ENCODE assay signal across 32 cellular contexts in the genomic region with DNA sequence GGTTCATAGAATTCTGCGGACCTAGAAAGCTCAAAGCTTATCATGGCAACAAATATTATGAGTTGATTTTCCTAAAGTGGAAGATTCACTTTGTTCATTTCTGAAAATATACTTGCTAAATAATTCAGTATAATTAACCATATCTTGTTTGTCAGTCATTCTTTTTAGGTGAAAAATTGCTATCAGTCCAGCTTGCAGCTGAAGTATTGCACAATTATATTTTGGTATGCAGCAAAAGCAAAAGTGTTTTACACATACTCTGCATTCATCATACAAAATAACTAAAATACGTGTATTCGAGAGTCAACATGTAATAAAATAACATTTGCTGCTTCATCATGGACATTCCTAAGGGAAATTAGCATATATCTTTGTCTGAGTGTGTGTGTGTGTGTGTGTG. TPM values are rescaled to one million over a fixed set of nuclear protein-coding genes. Genes with fewer than 3 reads are reported as not detected.
"Had no signal": no experiment of that assay in that cellular context is flagged by ENCODE, and none has a peak within 500 bp of the region (broad histone marks: within the 10 kb centered on the region; RNA-seq: fewer than 3 reads in every experiment).

No MANE protein-coding gene starts in this region.

- H3K4me1 ChIP-seq: adrenal gland, ascending aorta, breast epithelium, colonic mucosa, esophagus squamous epithelium had no signal

- H3K27me3 ChIP-seq: adrenal gland, ascending aorta, breast epithelium, cardiac muscle cell, colonic mucosa, esophagus squamous epithelium had no signal

- H3K9me3 ChIP-seq: adrenal gland, ascending aorta, breast epithelium, colonic mucosa, esophagus squamous epithelium had no signal

- H3K27ac ChIP-seq: adrenal gland, ascending aorta, breast epithelium, cardiac muscle cell, colonic mucosa, epithelial cell of prostate, esophagus squamous epithelium, WERI-Rb-1 had no signal

- H3K4me3 ChIP-seq: adrenal gland, ascending aorta, breast epithelium, cardiac muscle cell, colonic mucosa, esophagus squamous epithelium had no signal

- ATAC-seq: activated CD4-positive, CD25-positive, alpha-beta regulatory T cell treated with anti-CD3 and anti-CD28 coated beads, Interleukin-2, amount 50 U/mL, for 24 hours; activated CD8-positive, alpha-beta T cell treated with anti-CD3 and anti-CD28 coated beads for 36 hours; activated T-cell treated with anti-CD3 and anti-CD28 coated beads, Interleukin-2, amount 50 U/mL, for 4 hours; activated T-helper 17 cell treated with anti-CD3 and anti-CD28 coated beads, Interleukin-2, amount 50 U/mL, for 72 hours; T-helper 17 cell had no signal

- DNase-seq: activated B cell treated with CpG ODN at 0.5 μM for 24 hours; activated CD4-positive, alpha-beta T cell treated with anti-CD3 and anti-CD28 coated beads for 48 hours; activated CD4-positive, alpha-beta T cell treated with anti-CD3 and anti-CD28 coated beads, Interleukin-2, amount 50 U/mL, for 1 hour; activated CD4-positive, alpha-beta T cell treated with anti-CD3 and anti-CD28 coated beads, Interleukin-2, amount 50 U/mL, for 48 hours; activated CD8-positive, alpha-beta memory T cell treated with anti-CD3 and anti-CD28 coated beads for 24 hours; activated CD8-positive, alpha-beta T cell treated with anti-CD3 and anti-CD28 coated beads for 36 hours; activated effector memory CD4-positive, alpha-beta T cell treated with Interleukin-2 at 50 U/mL for 16 hours; activated gamma-delta T cell treated with Interleukin-2 at 50 U/mL for 16 hours; activated naive CD4-positive, alpha-beta T cell treated with anti-CD3 and anti-CD28 coated beads, Interleukin-2, amount 50 U/mL, for 16 hours; activated naive CD4-positive, alpha-beta T cell treated with Interleukin-2 at 50 U/mL for 16 hours; activated T-cell treated with anti-CD3 and anti-CD28 coated beads, Interleukin-2, amount 50 U/mL, for 4 hours; adrenal gland; central memory CD4-positive, alpha-beta T cell; cerebellar nuclear complex; colonic mucosa; effector CD8-positive, alpha-beta T cell; esophagus squamous epithelium; foreskin fibroblast; head of caudate nucleus; T-helper 1 cell; T-helper 17 cell; T1000; WERI-Rb-1 had no signal

- FAIRE-seq: endometrium, endothelial cell of umbilical vein had no signal

- H3K36me3 ChIP-seq: adrenal gland, ascending aorta, breast epithelium, cardiac muscle cell, colonic mucosa, esophagus squamous epithelium, WERI-Rb-1 had no signal

RNA-seq across cellular contexts. Expression of a gene that starts 24.8 kb away (rescaled TPM):
- total RNA-seq: activated B cell treated with CpG ODN at 0.5 μM for 24 hours; activated CD8-positive, alpha-beta T cell treated with anti-CD3 and anti-CD28 coated beads for 36 hours; activated T-cell treated with anti-CD3 and anti-CD28 coated beads, Interleukin-2, amount 50 U/mL, for 4 hours; dermis microvascular lymphatic vessel endothelial cell; T-helper 17 cell had no signal
